ENCODE assay signal across 18 cellular contexts in the genomic region with DNA sequence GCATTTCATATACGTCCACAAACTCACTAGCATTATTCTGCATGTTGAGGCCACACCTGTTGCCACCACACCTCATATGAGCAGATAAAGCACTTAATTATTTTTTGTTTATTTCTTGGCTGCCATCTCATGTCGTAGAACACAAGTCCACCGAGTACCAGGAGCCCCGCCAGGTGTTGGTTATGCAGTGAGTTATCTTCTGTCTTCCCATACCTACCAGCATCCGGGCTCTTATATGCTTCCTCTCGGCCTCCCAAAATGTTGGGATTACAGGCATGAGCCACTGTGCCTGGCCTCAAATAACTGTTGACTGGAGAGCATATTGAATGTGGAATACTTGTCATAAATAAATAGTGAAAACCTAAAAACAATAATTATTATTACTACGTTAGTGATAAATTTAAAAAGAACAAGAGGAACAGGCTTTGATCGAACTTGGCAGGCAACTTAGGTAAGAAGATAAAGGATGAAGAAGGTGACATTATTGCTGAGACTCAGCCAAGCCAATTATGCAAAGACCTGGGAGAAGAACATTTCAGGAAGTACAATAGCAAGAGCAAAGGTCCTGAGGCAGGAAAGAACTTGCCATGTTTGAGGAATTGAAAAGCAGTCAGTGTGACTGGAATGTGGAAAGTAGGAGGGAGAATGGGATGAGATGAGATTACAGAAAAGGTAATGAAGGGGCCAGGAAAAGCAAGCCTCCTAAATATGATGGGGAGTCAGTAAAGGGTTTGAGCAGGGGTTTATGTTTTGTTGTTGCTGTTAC. TPM values are rescaled to one million over a fixed set of nuclear protein-coding genes. Genes with fewer than 3 reads are reported as not detected.
DNase-seq lines count a peak whose midpoint lies in the region; ATAC-seq and TF ChIP-seq lines count a peak whose summit lies in the region.
"Had no signal": no experiment of that assay in that cellular context is flagged by ENCODE, and none has a peak within 500 bp of the region (broad histone marks: within the 10 kb centered on the region; RNA-seq: fewer than 3 reads in every experiment).

No MANE protein-coding gene starts in this region.

- no peaks in the 10 kb centered on the region for H3K36me3 Mint-ChIP-seq in activated T-helper 1 cell treated with anti-CD3 and anti-CD28 coated beads, Interleukin-12 subunit alpha, Interleukin-12 subunit beta, Interleukin-2, Interleukin-4 antibody, amounts not matched to agents 30 ng/mL and 10 ng/mL and 1 ng/mL, durations not matched to agents 14 hours and 24 hours and 36 hours (ENCODE audit: low read depth)
- no peaks in the 10 kb centered on the region for H3K36me3 Mint-ChIP-seq in neural progenitor cell
- H3K36me3 Mint-ChIP-seq: CD8-positive, alpha-beta T cell had no signal

- H4K20me1 ChIP-seq in neural progenitor cell (ENCODE audit: low read depth): no peaks in the 10 kb centered on the region
- H4K20me1 ChIP-seq: BLaER1 had no signal

- no peak for ATAC-seq in HG02884 (IDR thresholded peaks at IDR 0.05; ENCODE audit: unreplicated experiment)
- ATAC-seq: CD8-positive, alpha-beta T cell had no signal

- intact Hi-C loops in activated T-helper 1 cell treated with anti-CD3 and anti-CD28 coated beads, Interleukin-12 subunit alpha, Interleukin-12 subunit beta, Interleukin-2, Interleukin-4 antibody, amounts not matched to agents 30 ng/mL and 10 ng/mL and 1 ng/mL, durations not matched to agents 14 hours and 24 hours and 36 hours (cut with micrococcal nuclease): no loop called here
- intact Hi-C loops in posterior vena cava (cut with DNase I): no loop called here

- no peak for DNase-seq in activated T-helper 1 cell treated with anti-CD3 and anti-CD28 coated beads, Interleukin-12 subunit alpha, Interleukin-12 subunit beta, Interleukin-2, Interleukin-4 antibody, amounts not matched to agents 30 ng/mL and 10 ng/mL and 1 ng/mL, durations not matched to agents 14 hours and 24 hours and 36 hours (ENCODE audit: low spot score)
- DNase-seq in neural progenitor cell (ENCODE audit: low spot score) (no peak), posterior vena cava (ENCODE audit: low spot score) (peak; percentile 3), cerebellar cortex (ENCODE audit: low spot score) (no peak)
- DNase-seq in activated naive CD4-positive, alpha-beta T cell (lab: John Stamatoyannopoulos, UW): no peak
- DNase-seq: 8988T; ACHN; BE2C; Caco-2; Calu3; CD4-positive, alpha-beta T cell; CD8-positive, alpha-beta T cell; DMS79 treated with DMSO at 0.1 percent for 48 hours; GF-D8 had no signal

- H3K4me1 Mint-ChIP-seq in activated T-helper 1 cell treated with anti-CD3 and anti-CD28 coated beads, Interleukin-12 subunit alpha, Interleukin-12 subunit beta, Interleukin-2, Interleukin-4 antibody, amounts not matched to agents 30 ng/mL and 10 ng/mL and 1 ng/mL, durations not matched to agents 14 hours and 24 hours and 36 hours (ENCODE audit: low read depth): peaks cover 13% of the 10 kb centered on the region
- no peaks in the 10 kb centered on the region for H3K4me1 Mint-ChIP-seq in neural progenitor cell

- no peak overlapping the region for H3K4me3 ChIP-seq in HEK293 (ENCODE audit: low read depth, low read length)
- no peak overlapping the region for H3K4me3 ChIP-seq in neural progenitor cell
- H3K4me3 ChIP-seq: BLaER1 had no signal

- CTCF ChIA-PET in HEK293 (lab: Yijun Ruan, JAX): no interaction called here

- H3K27ac ChIP-seq in HEK293 (ENCODE audit: extremely low read depth, low read depth, low read length) (no peak overlapping the region), neural progenitor cell (no peak overlapping the region)
- H3K27ac ChIP-seq: BLaER1, C4-2B had no signal

- H3K4me3 Mint-ChIP-seq in activated T-helper 1 cell treated with anti-CD3 and anti-CD28 coated beads, Interleukin-12 subunit alpha, Interleukin-12 subunit beta, Interleukin-2, Interleukin-4 antibody, amounts not matched to agents 30 ng/mL and 10 ng/mL and 1 ng/mL, durations not matched to agents 14 hours and 24 hours and 36 hours: no peak overlapping the region
- H3K4me3 Mint-ChIP-seq in neural progenitor cell: no peak overlapping the region
- H3K4me3 Mint-ChIP-seq: CD4-positive, alpha-beta T cell; CD8-positive, alpha-beta T cell had no signal

- POLR2A ChIA-PET in HEK293 (lab: Yijun Ruan, JAX): no interaction called here

- no peaks in the 10 kb centered on the region for H3K9me3 Mint-ChIP-seq in activated T-helper 1 cell treated with anti-CD3 and anti-CD28 coated beads, Interleukin-12 subunit alpha, Interleukin-12 subunit beta, Interleukin-2, Interleukin-4 antibody, amounts not matched to agents 30 ng/mL and 10 ng/mL and 1 ng/mL, durations not matched to agents 14 hours and 24 hours and 36 hours
- peaks cover 2% of the 10 kb centered on the region for H3K9me3 Mint-ChIP-seq in neural progenitor cell
- H3K9me3 Mint-ChIP-seq: CD4-positive, alpha-beta T cell; CD8-positive, alpha-beta T cell had no signal

- no peaks in the 10 kb centered on the region for H3K79me2 ChIP-seq in neural progenitor cell (ENCODE audit: low read depth)

- H3K4me1 ChIP-seq in HEK293 (ENCODE audit: control insufficient read depth, insufficient read depth, low read length): no peaks in the 10 kb centered on the region
- no peaks in the 10 kb centered on the region for H3K4me1 ChIP-seq in neural progenitor cell
- H3K4me1 ChIP-seq: BE2C had no signal

- no peaks in the 10 kb centered on the region for H3F3A ChIP-seq in neural progenitor cell (ENCODE audit: low read depth)

- H3K9ac ChIP-seq in neural progenitor cell: no peak overlapping the region
- H3K9ac ChIP-seq: BLaER1 had no signal

- H3K27me3 Mint-ChIP-seq in activated T-helper 1 cell treated with anti-CD3 and anti-CD28 coated beads, Interleukin-12 subunit alpha, Interleukin-12 subunit beta, Interleukin-2, Interleukin-4 antibody, amounts not matched to agents 30 ng/mL and 10 ng/mL and 1 ng/mL, durations not matched to agents 14 hours and 24 hours and 36 hours (ENCODE audit: insufficient read depth): peaks cover 6% of the 10 kb centered on the region
- peaks cover 3% of the 10 kb centered on the region for H3K27me3 Mint-ChIP-seq in neural progenitor cell (ENCODE audit: insufficient read depth, low read depth)
- H3K27me3 Mint-ChIP-seq: CD4-positive, alpha-beta T cell had no signal

- H3K36me3 ChIP-seq in HEK293 (ENCODE audit: control insufficient read depth in 2 of 2, insufficient read depth in 1 of 2, low read length in 2 of 2) (no peaks in the 10 kb centered on the region), neural progenitor cell (no peaks in the 10 kb centered on the region)
- H3K36me3 ChIP-seq: BE2C, BLaER1 had no signal

- no peak overlapping the region for H2AFZ ChIP-seq in neural progenitor cell (replicated peaks)

- no peak overlapping the region for H3K4me2 ChIP-seq in neural progenitor cell
- H3K4me2 ChIP-seq: BLaER1 had no signal

- H3K9me3 ChIP-seq in HEK293 (ENCODE audit: control insufficient read depth, insufficient read depth, low read depth, low read length): no peaks in the 10 kb centered on the region
- H3K9me3 ChIP-seq in neural progenitor cell (ENCODE audit: low read depth): no peaks in the 10 kb centered on the region
- H3K9me3 ChIP-seq: BE2C, BLaER1, Caco-2 had no signal

- no peaks in the 10 kb centered on the region for H3K27me3 ChIP-seq in neural progenitor cell
- H3K27me3 ChIP-seq: BE2C, BLaER1 had no signal

- H3K27ac Mint-ChIP-seq in activated T-helper 1 cell treated with anti-CD3 and anti-CD28 coated beads, Interleukin-12 subunit alpha, Interleukin-12 subunit beta, Interleukin-2, Interleukin-4 antibody, amounts not matched to agents 30 ng/mL and 10 ng/mL and 1 ng/mL, durations not matched to agents 14 hours and 24 hours and 36 hours: peak overlapping the region; percentile 5
- H3K27ac Mint-ChIP-seq in neural progenitor cell: peak overlapping the region; percentile 10
- H3K27ac Mint-ChIP-seq: CD4-positive, alpha-beta T cell; CD8-positive, alpha-beta T cell had no signal

- no peak for TF ChIP-seq CTCF in HEK293 (tag by site-specific recombination; IDR thresholded peaks at IDR 0.05)
- no peak for TF ChIP-seq CTCF in neural progenitor cell (IDR thresholded peaks at IDR 0.05)

TF ChIP-seq in HEK293, 187 proteins besides CTCF, POLR2A, EP300 and RAD21 (continues in another document):
- TF ChIP-seq ZNF302 (tag by site-specific recombination; IDR thresholded peaks at IDR 0.05; ENCODE audit: low read depth) (no peak), ZNF555 (tag by site-specific recombination; conservative IDR thresholded peaks at IDR 0.05) (no peak), IKZF3 (tag by site-specific recombination; IDR thresholded peaks at IDR 0.05) (no peak), ZNF747 (tag by site-specific recombination; IDR thresholded peaks at IDR 0.05) (no peak), SCRT2 (tag by site-specific recombination; IDR thresholded peaks at IDR 0.05) (peak; percentile 72), ZNF488 (tag by site-specific recombination; IDR thresholded peaks at IDR 0.05) (no peak), ZNF24 (tag by site-specific recombination; IDR thresholded peaks at IDR 0.05) (no peak), ZNF623 (tag by site-specific recombination; IDR thresholded peaks at IDR 0.05) (peak; percentile 74), ZNF624 (tag by site-specific recombination; IDR thresholded peaks at IDR 0.05) (no peak), HOXA7 (CRISPR knock-in tag; IDR thresholded peaks at IDR 0.05; ENCODE audit: borderline replicate concordance) (no peak), ZNF785 (tag by site-specific recombination; IDR thresholded peaks at IDR 0.05) (no peak), SCRT1 (tag by site-specific recombination; IDR thresholded peaks at IDR 0.05; ENCODE audit: borderline replicate concordance) (0 out of 2 replicates have a peak, but pooled peaks have one; percentile 21), ZNF548 (tag by site-specific recombination; IDR thresholded peaks at IDR 0.05) (no peak), ZBTB1 (tag by site-specific recombination; IDR thresholded peaks at IDR 0.05) (no peak), ZNF324 (tag by site-specific recombination; IDR thresholded peaks at IDR 0.05) (no peak), ZNF621 (tag by site-specific recombination; IDR thresholded peaks at IDR 0.05) (no peak)

RNA-seq across cellular contexts. Expression of gene SLC23A2, which starts 12.6 kb away (rescaled TPM):
- 28.5 and 31.5 TPM in 2 replicates for total RNA-seq in activated T-helper 1 cell treated with anti-CD3 and anti-CD28 coated beads, Interleukin-12 subunit alpha, Interleukin-12 subunit beta, Interleukin-2, Interleukin-4 antibody, amounts not matched to agents 30 ng/mL and 10 ng/mL and 1 ng/mL, durations not matched to agents 14 hours and 24 hours and 36 hours
- total RNA-seq in neural progenitor cell (ENCODE audit: low replicate concordance) (9.3 and 13.0 TPM in 2 replicates), posterior vena cava (10 to 100 TPM; 21.4 to 23.2 TPM)
